In the genomic region with DNA sequence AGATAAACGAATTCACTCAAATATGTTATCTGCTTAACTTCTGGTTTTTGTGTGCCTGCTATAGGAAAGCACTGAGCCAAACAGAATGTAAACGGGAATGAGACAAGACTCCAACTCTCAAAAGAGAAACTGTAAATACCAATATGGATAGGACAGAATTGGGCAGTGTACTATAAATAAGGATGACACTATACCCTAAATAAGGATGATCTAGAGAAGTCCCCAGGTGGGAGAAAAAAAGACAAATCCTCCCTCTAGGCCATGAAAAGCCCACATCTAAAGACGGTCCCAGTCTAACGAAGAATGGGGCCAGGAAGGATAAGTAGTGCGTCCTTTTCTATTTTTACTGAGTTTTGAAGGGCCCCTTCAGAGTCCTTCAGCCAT, we compare ENCODE assay signal across 1 cellular context.
TF ChIP-seq lines count a peak whose summit lies in the region.

No MANE protein-coding gene starts in this region.

TF ChIP-seq in GM12878, 131 proteins besides CTCF, POLR2A, EP300 and RAD21:
- TF ChIP-seq, protein P1, sequence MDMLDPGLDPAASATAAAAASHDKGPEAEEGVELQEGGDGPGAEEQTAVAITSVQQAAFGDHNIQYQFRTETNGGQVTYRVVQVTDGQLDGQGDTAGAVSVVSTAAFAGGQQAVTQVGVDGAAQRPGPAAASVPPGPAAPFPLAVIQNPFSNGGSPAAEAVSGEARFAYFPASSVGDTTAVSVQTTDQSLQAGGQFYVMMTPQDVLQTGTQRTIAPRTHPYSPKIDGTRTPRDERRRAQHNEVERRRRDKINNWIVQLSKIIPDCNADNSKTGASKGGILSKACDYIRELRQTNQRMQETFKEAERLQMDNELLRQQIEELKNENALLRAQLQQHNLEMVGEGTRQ (IDR thresholded peaks at IDR 0.05; ENCODE audit: borderline replicate concordance, low read depth, low read length): no peak
- TF ChIP-seq EED (IDR thresholded peaks at IDR 0.05; ENCODE audit: low read depth) (no peak), ZNF24 (IDR thresholded peaks at IDR 0.05) (no peak), ZNF207 (IDR thresholded peaks at IDR 0.05; ENCODE audit: borderline replicate concordance) (no peak), ZSCAN29 (IDR thresholded peaks at IDR 0.05) (no peak), BACH1 (IDR thresholded peaks at IDR 0.05; ENCODE audit: borderline replicate concordance) (no peak), MXI1 (IDR thresholded peaks at IDR 0.05; ENCODE audit: low read depth, low read length) (no peak), CREB1 (IDR thresholded peaks at IDR 0.05; ENCODE audit: low read depth) (no peak), RB1 (IDR thresholded peaks at IDR 0.05; ENCODE audit: borderline replicate concordance) (no peak)
- TF ChIP-seq, protein P2, sequence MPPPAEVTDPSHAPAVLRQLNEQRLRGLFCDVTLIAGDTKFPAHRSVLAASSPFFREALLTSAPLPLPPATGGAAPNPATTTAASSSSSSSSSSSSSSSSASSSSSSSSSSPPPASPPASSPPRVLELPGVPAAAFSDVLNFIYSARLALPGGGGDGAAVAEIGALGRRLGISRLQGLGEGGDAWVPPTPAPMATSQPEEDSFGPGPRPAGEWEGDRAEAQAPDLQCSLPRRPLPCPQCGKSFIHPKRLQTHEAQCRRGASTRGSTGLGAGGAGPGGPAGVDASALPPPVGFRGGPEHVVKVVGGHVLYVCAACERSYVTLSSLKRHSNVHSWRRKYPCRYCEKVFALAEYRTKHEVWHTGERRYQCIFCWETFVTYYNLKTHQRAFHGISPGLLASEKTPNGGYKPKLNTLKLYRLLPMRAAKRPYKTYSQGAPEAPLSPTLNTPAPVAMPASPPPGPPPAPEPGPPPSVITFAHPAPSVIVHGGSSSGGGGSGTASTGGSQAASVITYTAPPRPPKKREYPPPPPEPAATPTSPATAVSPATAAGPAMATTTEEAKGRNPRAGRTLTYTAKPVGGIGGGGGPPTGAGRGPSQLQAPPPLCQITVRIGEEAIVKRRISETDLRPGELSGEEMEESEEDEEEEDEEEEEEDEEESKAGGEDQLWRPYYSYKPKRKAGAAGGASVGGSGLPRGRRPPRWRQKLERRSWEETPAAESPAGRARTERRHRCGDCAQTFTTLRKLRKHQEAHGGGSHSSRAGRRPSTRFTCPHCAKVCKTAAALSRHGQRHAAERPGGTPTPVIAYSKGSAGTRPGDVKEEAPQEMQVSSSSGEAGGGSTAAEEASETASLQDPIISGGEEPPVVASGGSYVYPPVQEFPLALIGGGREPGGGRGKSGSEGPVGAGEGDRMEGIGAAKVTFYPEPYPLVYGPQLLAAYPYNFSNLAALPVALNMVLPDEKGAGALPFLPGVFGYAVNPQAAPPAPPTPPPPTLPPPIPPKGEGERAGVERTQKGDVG (CRISPR knock-in tag; IDR thresholded peaks at IDR 0.05): no peak
TF ChIP-seq in GM12878: peak in this region for 0.
